Comparison of ENCODE assay signal across 13 cellular contexts in the genomic region with DNA sequence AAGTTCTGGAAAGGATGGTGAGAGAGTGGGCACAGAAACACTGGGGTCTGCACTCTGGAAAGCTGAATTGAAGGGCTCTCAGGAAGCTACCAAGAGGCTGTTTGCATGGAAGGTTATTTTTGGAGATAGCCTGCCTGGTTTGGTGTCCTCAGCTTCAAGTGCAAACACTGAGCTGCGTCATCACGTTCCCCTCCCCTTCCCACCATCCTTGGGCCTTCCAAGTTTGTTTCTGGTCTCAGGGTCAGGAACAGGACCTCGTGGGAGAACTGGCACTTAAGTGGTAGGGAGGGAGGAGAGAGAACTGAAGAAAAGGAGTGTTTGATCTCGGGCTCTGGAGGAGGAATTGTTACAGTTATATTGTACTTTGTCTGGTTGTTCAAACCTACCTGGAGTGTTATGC. TPM values are rescaled to one million over a fixed set of nuclear protein-coding genes. Genes with fewer than 3 reads are reported as not detected.
DNase-seq lines count a peak whose midpoint lies in the region; ATAC-seq and TF ChIP-seq lines count a peak whose summit lies in the region.
"Had no signal": no experiment of that assay in that cellular context is flagged by ENCODE, and none has a peak within 500 bp of the region (broad histone marks: within the 10 kb centered on the region; RNA-seq: fewer than 3 reads in every experiment).

No MANE protein-coding gene starts in this region.

- H3K4me3 Mint-ChIP-seq in naive thymus-derived CD8-positive, alpha-beta T cell = no peak overlapping the region
- H3K4me3 Mint-ChIP-seq: stimulated activated naive CD8-positive, alpha-beta T cell treated with anti-CD3 and anti-CD28 coated beads, Interleukin-15, Interleukin-2, amounts not matched to agents 100 ng/mL and 50 ng/mL, for 24 hours had no signal

- no peaks in the 10 kb centered on the region for H3K27me3 Mint-ChIP-seq in naive thymus-derived CD8-positive, alpha-beta T cell
- H3K27me3 Mint-ChIP-seq: CD8-positive, alpha-beta memory T cell; stimulated activated naive CD8-positive, alpha-beta T cell treated with anti-CD3 and anti-CD28 coated beads, Interleukin-15, Interleukin-2, amounts not matched to agents 100 ng/mL and 50 ng/mL, for 24 hours had no signal

- ATAC-seq in naive thymus-derived CD8-positive, alpha-beta T cell = no peak
- no peak for ATAC-seq in GM21717 (IDR thresholded peaks at IDR 0.05; ENCODE audit: unreplicated experiment)

- no peaks in the 10 kb centered on the region for H3K9me3 Mint-ChIP-seq in naive thymus-derived CD8-positive, alpha-beta T cell
- H3K9me3 Mint-ChIP-seq: CD8-positive, alpha-beta memory T cell; stimulated activated naive CD8-positive, alpha-beta T cell treated with anti-CD3 and anti-CD28 coated beads, Interleukin-15, Interleukin-2, amounts not matched to agents 100 ng/mL and 50 ng/mL, for 24 hours had no signal

- no peak for TF ChIP-seq CTCF in GM13977 (IDR thresholded peaks at IDR 0.05; ENCODE audit: extremely low read depth, insufficient read depth, missing control alignments)

- in situ Hi-C loops in GM13977 (cut with MboI; ENCODE audit: low pct_unique_long_range_greater_than_20kb, low sequenced_read_pairs, unreplicated experiment) = no loop called here

- H3K27ac Mint-ChIP-seq in naive thymus-derived CD8-positive, alpha-beta T cell = peak overlapping the region in 7 of 10 donors; percentile 9 to 80 (median 28)
- H3K27ac Mint-ChIP-seq: stimulated activated naive CD8-positive, alpha-beta T cell treated with anti-CD3 and anti-CD28 coated beads, Interleukin-15, Interleukin-2, amounts not matched to agents 100 ng/mL and 50 ng/mL, for 24 hours had no signal

- POLR2A ChIA-PET in naive thymus-derived CD8-positive, alpha-beta T cell (lab: Charles Lee) = no interaction called here

- intact Hi-C loops in cardiac septum (cut with DNase I) = loop anchor here (1.0 kb wide), 1 partner anchor 36 kb away; no protein-coding TSS in a partner anchor

- H3K36me3 Mint-ChIP-seq in naive thymus-derived CD8-positive, alpha-beta T cell = peaks cover 6 to 63% (median 14%) of the 10 kb centered on the region in 3 donors

- peaks cover 37 to 62% (median 57%) of the 10 kb centered on the region in 4 donors for H3K4me1 Mint-ChIP-seq in naive thymus-derived CD8-positive, alpha-beta T cell

- DNase-seq in NCI-H2029 (lab: John Stamatoyannopoulos, UW) (peak; percentile 0), NCI-H2029 treated with DMSO at 0.1 percent for 48 hours (lab: John Stamatoyannopoulos, UW) (no peak), cardiac septum (ENCODE audit: low spot score) (peak; percentile 84), ureter (ENCODE audit: low spot score) (peak; percentile 58), Kasumi-1 (lab: John Stamatoyannopoulos, UW) (no peak), GM13977 (ENCODE audit: low spot score) (no peak)
- no peak for DNase-seq in naive thymus-derived CD8-positive, alpha-beta T cell
- DNase-seq: activated CD4-positive, alpha-beta T cell treated with anti-CD3 and anti-CD28 coated beads, Interleukin-2, amount 50 U/mL, for 48 hours; CD8-positive, alpha-beta memory T cell; KBM-7; NCI-H1436 treated with DMSO at 0.1 percent for 48 hours had no signal

RNA-seq across cellular contexts. Expression of a gene that starts 10.6 kb away (rescaled TPM):
- total RNA-seq in cardiac septum (61.8 TPM), ureter (46.0 TPM)
- total RNA-seq in naive thymus-derived CD8-positive, alpha-beta T cell = 100 to 1,000 TPM; 223 to 250 TPM
- 100 to 1,000 TPM; 139 to 237 (median 167) TPM for polyA plus RNA-seq in naive thymus-derived CD8-positive, alpha-beta T cell

Comparison
In these comparisons a context has a peak if more than half of its experiments do, and no peak if none do; other contexts are left out.
1. DNase-seq: peak in NCI-H2029 (single experiment), cardiac septum (single experiment) and ureter (single experiment); none in NCI-H2029 treated with DMSO at 0.1 percent for 48 hours (single experiment), naive thymus-derived CD8-positive, alpha-beta T cell (0 of 10), Kasumi-1 (0 of 2) and GM13977 (single experiment).